9 cellular contexts compared by ENCODE assay signal in the genomic region with DNA sequence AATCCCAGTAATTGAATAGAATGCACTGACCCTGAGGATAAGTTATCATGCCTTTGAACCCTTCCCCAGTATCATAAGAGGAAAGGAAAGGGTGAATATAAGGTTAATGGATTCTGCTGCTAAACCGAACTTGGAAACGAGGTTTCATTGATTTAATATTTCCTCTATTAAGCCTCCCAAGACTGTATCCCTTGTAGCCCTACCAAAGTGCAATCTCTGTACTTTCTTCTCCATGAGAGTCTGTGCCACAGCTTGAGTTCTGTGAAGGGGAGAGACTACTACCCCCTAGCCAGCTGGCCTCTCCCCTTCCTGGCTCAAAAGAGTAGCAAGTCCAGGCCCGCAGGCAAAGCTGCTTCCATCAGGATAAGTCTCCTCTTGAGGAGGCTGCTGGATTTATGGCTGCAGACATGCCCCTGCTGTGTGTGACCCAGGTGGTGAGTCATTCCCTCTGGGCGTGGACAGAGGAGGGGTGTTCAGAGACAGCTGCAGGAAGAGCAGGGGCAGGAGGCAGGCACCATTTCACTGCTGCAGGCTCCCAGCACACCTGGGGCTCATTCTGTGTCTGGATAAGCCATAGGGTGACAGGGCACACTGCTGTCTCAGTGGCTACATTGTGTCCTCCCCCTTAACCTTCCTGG. TPM values are rescaled to one million over a fixed set of nuclear protein-coding genes. Genes with fewer than 3 reads are reported as not detected.
DNase-seq lines count a peak whose midpoint lies in the region; ATAC-seq, FAIRE-seq and TF ChIP-seq lines count a peak whose summit lies in the region.
"Had no signal": no experiment of that assay in that cellular context is flagged by ENCODE, and none has a peak within 500 bp of the region (broad histone marks: within the 10 kb centered on the region; RNA-seq: fewer than 3 reads in every experiment).

No MANE protein-coding gene starts in this region.

- H3K9me3 ChIP-seq in K562 (replicated peaks; ENCODE audit: control insufficient read depth, insufficient read depth, low read depth, low read length) (no peaks in the 10 kb centered on the region), kidney (ENCODE audit: control insufficient read depth in 1 of 2, low read length in 2 of 2) (no peaks in the 10 kb centered on the region), spleen (no peaks in the 10 kb centered on the region)

- H4K20me1 ChIP-seq in K562 (replicated peaks; ENCODE audit: control insufficient read depth, insufficient read depth, low read length): no peaks in the 10 kb centered on the region

- H3K4me1 ChIP-seq in K562 (replicated peaks in 1 of 2; ENCODE audit: control insufficient read depth in 2 of 2, insufficient read depth in 2 of 2, low read length in 2 of 2) (peaks cover 16 to 20% of the 10 kb centered on the region in 2 experiments; a peak in 4 of 5 replicates), kidney (ENCODE audit: control insufficient read depth in 1 of 2, insufficient read depth in 1 of 2, low read depth in 1 of 2, low read length in 2 of 2) (peaks cover 0 to 8% of the 10 kb centered on the region in 2 donors), spleen (peaks cover 3 to 35% (median 18%) of the 10 kb centered on the region in 6 donors)

- intact Hi-C loops in K562 (cut with micrococcal nuclease) (loop anchor here (10.0 kb wide), 1 partner anchor 239 kb away; no protein-coding TSS in a partner anchor), kidney (cut with DNase I) (no loop called here), spleen (cut with DNase I; ENCODE audit: low total_unique reads) (loop anchor here (10.0 kb wide), 1 partner anchor 99 kb away; no protein-coding TSS in a partner anchor)

- H3K4me3 ChIP-seq in K562 (no peak overlapping the region), kidney (ENCODE audit: low read length in 2 of 2) (no peak overlapping the region), spleen (no peak overlapping the region)

- no peak for TF ChIP-seq RAD21 in K562 (CRISPR knock-in tag; conservative IDR thresholded peaks at IDR 0.05 in 1 of 2, IDR thresholded peaks at IDR 0.05 in 1 of 2)

- TF ChIP-seq POLR2A in K562 (conservative IDR thresholded peaks at IDR 0.05) (no peak), spleen (IDR thresholded peaks at IDR 0.05) (no peak)

- peak overlapping the region; percentile 48; the same call in 1 of the 2 replicates for H3K4me2 ChIP-seq in K562 (ENCODE audit: insufficient read depth, low read length)

- 0% methylated on average over 4 of the region's 4 CpGs for WGBS in K562 (ENCODE audit: insufficient coverage, low coverage, missing lambda C conversion rate)
- WGBS in spleen, 5 donors: 28 to 49% (median 37%) methylated on average over 3 to 4 of the region's 4 CpGs

- H3K27ac ChIP-seq in K562 (ENCODE audit: extremely low read depth, low read depth, low read length) (peak overlapping the region; percentile 9; the same call in 2 of the 3 replicates), kidney (ENCODE audit: low read depth in 2 of 2, low read length in 2 of 2) (no peak overlapping the region), spleen (peak overlapping the region in 2 of 8 donors; percentile 38 to 46)

- H3K9ac ChIP-seq in K562 (ENCODE audit: insufficient read depth in 1 of 2, low read depth in 2 of 2, low read length in 2 of 2) (peak overlapping the region in 1 of 2 experiments; percentile 59; a peak in 1 of 4 replicates), kidney (ENCODE audit: low read length in 2 of 2) (no peak overlapping the region)

- CTCF ChIA-PET in K562 (lab: Yijun Ruan, JAX; ENCODE audit: low intra/inter-chr PET ratio): no interaction called here

- in situ Hi-C loops in K562 (cut with MboI): no loop called here

- H3K36me3 ChIP-seq in K562 (ENCODE audit: control insufficient read depth, insufficient read depth, low read length) (no peaks in the 10 kb centered on the region), kidney (ENCODE audit: control insufficient read depth in 1 of 2, insufficient read depth in 2 of 2, low read length in 2 of 2) (no peaks in the 10 kb centered on the region), spleen (no peaks in the 10 kb centered on the region)

- no peaks in the 10 kb centered on the region for H3K79me2 ChIP-seq in K562 (ENCODE audit: control insufficient read depth, insufficient read depth, low read length)

- BruUV-seq in K562 (replicated peaks; lab: Mats Ljungman, UMichigan): no TSS peak

- DNase-seq in GDM1 (lab: John Stamatoyannopoulos, UW) (peak; percentile 24), LoVo (ENCODE audit: low spot score) (peak; percentile 93), RKO (ENCODE audit: low spot score) (peak; percentile 81), K562 (ENCODE audit: extremely low read depth in 1 of 4, low spot score in 3 of 4) (peak; percentile 75 to 91 (median 81)), kidney (peak; percentile 90), spleen (no peak)
- DNase-seq in stimulated activated CD8-positive, alpha-beta memory T cell treated with anti-CD3 and anti-CD28 coated beads, Interleukin-15, amount 100 ng/mL, for 24 hours (ENCODE audit: low read depth): peak; percentile 4

- H2AFZ ChIP-seq in K562 (ENCODE audit: low read depth, low read length): no peak overlapping the region

- H3K27me3 ChIP-seq in K562 (ENCODE audit: control insufficient read depth in 2 of 2, insufficient read depth in 2 of 2, low read length in 2 of 2): no peaks in the 10 kb centered on the region
- H3K27me3 ChIP-seq in spleen (replicated peaks in 1 of 7): no peaks in the 10 kb centered on the region

- TF ChIP-seq EP300 in K562 (IDR thresholded peaks at IDR 0.05; ENCODE audit: low read length): peak; percentile 26; the same call in 1 of the 2 replicates

- ATAC-seq in K562 (peak; percentile 100), HG02763 (IDR thresholded peaks at IDR 0.05; ENCODE audit: unreplicated experiment) (no peak)

- FAIRE-seq in K562 (lab: Jason Lieb, UNC): peak; percentile 99
- FAIRE-seq in kidney (lab: Jason Lieb, UNC): no peak

- POLR2A ChIA-PET in K562 (lab: Yijun Ruan, JAX): interaction anchor here (0.6 to 1.2 kb wide), 3 partner anchors 12 to 362 kb away, joined by 3 to 4 read pairs (median 3); no protein-coding TSS in a partner anchor

- no peaks in the 10 kb centered on the region for H3K9me1 ChIP-seq in K562 (ENCODE audit: control insufficient read depth, insufficient read depth, low read length)

- TF ChIP-seq CTCF in K562 (IDR thresholded peaks at IDR 0.05 in 2 of 3, conservative IDR thresholded peaks at IDR 0.05 in 1 of 3; ENCODE audit: insufficient read depth in 2 of 3, low read depth in 1 of 3, low read length in 3 of 3): no peak
- TF ChIP-seq CTCF in kidney (IDR thresholded peaks at IDR 0.05; ENCODE audit: borderline replicate concordance, extremely low read depth, insufficient read depth): no peak
- TF ChIP-seq CTCF in spleen (IDR thresholded peaks at IDR 0.05 in 8 of 11, conservative IDR thresholded peaks at IDR 0.05 in 3 of 11): no peak

TF ChIP-seq in K562, 482 proteins besides CTCF, POLR2A, EP300 and RAD21 (continues in another document):
- TF ChIP-seq ARID1B (IDR thresholded peaks at IDR 0.05): peak; percentile 77
- peak; percentile 39 to 49; a peak in 3 of 4 replicates for TF ChIP-seq NRF1 (conservative IDR thresholded peaks at IDR 0.05 in 1 of 2, IDR thresholded peaks at IDR 0.05 in 1 of 2)
- TF ChIP-seq FOSL1 (tag; conservative IDR thresholded peaks at IDR 0.05): peak; percentile 88
- TF ChIP-seq CBX1 (IDR thresholded peaks at IDR 0.05; ENCODE audit: low read depth): no peak
- no peak for TF ChIP-seq SMAD3 (CRISPR knock-in tag; conservative IDR thresholded peaks at IDR 0.05)

RNA-seq across cellular contexts. Expression of a gene that starts 58.4 kb away (rescaled TPM):
- total RNA-seq in K562 (2011; cell fraction: chromatin; rRNA removed; ENCODE audit: low replicate concordance): 26.4 and 33.5 TPM in 2 replicates
- 13.0 and 15.5 TPM in 2 replicates for total RNA-seq in K562 (2011; cell fraction: nucleolus; rRNA removed)
- total RNA-seq in K562 (2011; cell fraction: nucleoplasm; rRNA removed): 17.5 and 22.1 TPM in 2 replicates
- 2.0 and 3.1 TPM in 2 replicates for total RNA-seq in K562 (2014; rRNA removed)
- total RNA-seq in K562 (2014; rRNA removed; fragmentation: Illumina TruSeq; extraction: Trizol): 1.8 and 2.5 TPM in 2 replicates
- total RNA-seq in K562 (2015; rRNA removed; fragmentation: Illumina TruSeq; extraction: Trizol): 2.5 and 3.2 TPM in 2 replicates
- 4.8 and 6.0 TPM in 2 replicates for total RNA-seq in K562 (2021)
- 3.7 and 5.7 TPM in 2 replicates for polyA plus RNA-seq in K562 (2011; rRNA removed)
- polyA plus RNA-seq in K562 (2011; cell fraction: cytosol; rRNA removed): 3.4 and 4.4 TPM in 2 replicates
- 9.0 and 14.2 TPM in 2 replicates for polyA plus RNA-seq in K562 (2011; cell fraction: nucleus; rRNA removed)
- 4.5 and 5.8 TPM in 2 replicates for polyA plus RNA-seq in K562 (2012)
- polyA plus RNA-seq in K562 (2014; fragmentation: Illumina TruSeq; extraction: Trizol): 3.8 and 4.4 TPM in 2 replicates
- polyA plus RNA-seq in K562 (2014; fragmentation: Nextera tagmentation; extraction: Ambion mirVana): under 1 TPM; 0.07 to 0.42 TPM
- 2.3 and 4.4 TPM in 2 replicates for polyA plus RNA-seq in K562 (2014; rRNA removed)
- polyA minus RNA-seq in K562 (2011; rRNA and poly(A)+ RNA removed): 6.1 and 6.7 TPM in 2 replicates
- polyA minus RNA-seq in K562 (2011; cell fraction: cytosol; rRNA and poly(A)+ RNA removed): 2.1 and 6.0 TPM in 2 replicates
- 6.7 and 7.8 TPM in 2 replicates for polyA minus RNA-seq in K562 (2011; cell fraction: nucleus; rRNA and poly(A)+ RNA removed)
- total RNA-seq in kidney: 59.4 TPM
- 28.2 TPM for polyA plus RNA-seq in kidney (ENCODE audit: insufficient read depth, low read depth, low replicate concordance)
- 10 to 100 TPM; 27.0 to 82.6 (median 56.5) TPM for total RNA-seq in spleen
- 10 to 100 TPM in 1 of 3 donors, 1 to 10 TPM in 2; 5.3 to 17.6 (median 7.7) TPM for polyA plus RNA-seq in spleen

RNA-seq across cellular contexts. Expression of a gene that starts 58.8 kb away (rescaled TPM):
- total RNA-seq in K562 (2011; cell fraction: chromatin; rRNA removed; ENCODE audit: low replicate concordance): 1.1 and 1.3 TPM in 2 replicates
- 0.83 and 1.1 TPM in 2 replicates for total RNA-seq in K562 (2011; cell fraction: nucleolus; rRNA removed)
- 0.88 and 1.8 TPM in 2 replicates for total RNA-seq in K562 (2011; cell fraction: nucleoplasm; rRNA removed)
- total RNA-seq in K562 (2014; rRNA removed) (0.65 TPM in 1 of 2 replicates, not detected in the other), K562 (2014; rRNA removed; fragmentation: Illumina TruSeq; extraction: Trizol) (0.54 TPM in 1 of 2 replicates, not detected in the other), K562 (2015; rRNA removed; fragmentation: Illumina TruSeq; extraction: Trizol) (0.23 TPM in 1 of 2 replicates, not detected in the other), K562 (2021) (0.13 TPM in 1 of 2 replicates, not detected in the other), kidney (17.3 TPM), spleen (1 to 10 TPM in 5 of 7 donors, under 1 TPM in 2; 0.37 to 7.3 (median 2.3) TPM)
- polyA plus RNA-seq in K562 (2011; rRNA removed) (0.03 and 0.10 TPM in 2 replicates), K562 (2014; fragmentation: Illumina TruSeq; extraction: Trizol) (0.40 and 0.49 TPM in 2 replicates), K562 (2014; fragmentation: Nextera tagmentation; extraction: Ambion mirVana) (under 1 TPM; 0.13 to 0.46 TPM), K562 (2014; rRNA removed) (0.16 and 0.84 TPM in 2 replicates), kidney (ENCODE audit: insufficient read depth, low read depth, low replicate concordance) (8.6 TPM), spleen (1 to 10 TPM in 2 of 3 donors, under 1 TPM in 1; 0.93 to 2.4 (median 2.3) TPM)
- 0.01 and 0.03 TPM in 2 replicates for polyA plus RNA-seq in K562 (2011; cell fraction: cytosol; rRNA removed)
- 0.24 and 0.85 TPM in 2 replicates for polyA plus RNA-seq in K562 (2011; cell fraction: nucleus; rRNA removed)
- 0.79 and 0.94 TPM in 2 replicates for polyA plus RNA-seq in K562 (2012)
- 0.15 and 0.21 TPM in 2 replicates for polyA minus RNA-seq in K562 (2011; rRNA and poly(A)+ RNA removed)
- not detected in 2 replicates for polyA minus RNA-seq in K562 (2011; cell fraction: cytosol; rRNA and poly(A)+ RNA removed)
- polyA minus RNA-seq in K562 (2011; cell fraction: nucleus; rRNA and poly(A)+ RNA removed): 0.22 and 0.27 TPM in 2 replicates
- total RNA-seq: T-helper 1 cell treated with Interleukin-12 subunit alpha and Interleukin-12 subunit beta and Interleukin-4 antibody, amounts not matched to agents 30 ng/mL and 1 ng/mL, for 36 hours had no signal
